ENCODE assay signal across 8 cellular contexts in genomic region chr1:31788138-31788824, GRCh38. TPM values are rescaled to one million over a fixed set of nuclear protein-coding genes. Genes with fewer than 3 reads are reported as not detected.
DNase-seq lines count a peak whose midpoint lies in the region; ATAC-seq and TF ChIP-seq lines count a peak whose summit lies in the region.

No MANE protein-coding gene starts in this region.

- H3K4me1 ChIP-seq in Caco-2 = 0 out of 2 replicates have a peak, but pooled peaks cover 7% of the 10 kb centered on the region

- H3K36me3 Mint-ChIP-seq in Caco-2 (ENCODE audit: insufficient read depth, unreplicated experiment) (no peaks in the 10 kb centered on the region), nephron progenitor cell (ENCODE audit: low read depth) (no peaks in the 10 kb centered on the region)

- H3K27ac Mint-ChIP-seq in Caco-2 (ENCODE audit: unreplicated experiment) (peak overlapping the region; percentile 90), nephron progenitor cell (peak overlapping the region; percentile 59)

- H3K36me3 ChIP-seq in Caco-2 (ENCODE audit: control insufficient read depth, insufficient read depth, low read length) = no peaks in the 10 kb centered on the region

- intact Hi-C loops in Caco-2 (cut with micrococcal nuclease; ENCODE audit: unreplicated experiment) = loop anchor here (1.0 to 5.0 kb wide), 2 partner anchors 73 to 226 kb away; no protein-coding TSS in a partner anchor

- H3K9me3 Mint-ChIP-seq in Caco-2 (ENCODE audit: unreplicated experiment) (no peaks in the 10 kb centered on the region), nephron progenitor cell (no peaks in the 10 kb centered on the region)

- H3K4me3 Mint-ChIP-seq in Caco-2 (ENCODE audit: unreplicated experiment) (peak overlapping the region; percentile 74), nephron progenitor cell (peak overlapping the region; percentile 88)

- POLR2A ChIA-PET in Caco-2 (lab: Charles Lee) = interaction anchor here (0.6 to 1.5 kb wide), 4 partner anchors 156 to 609 kb away, joined by 3 to 5 read pairs (median 4); no protein-coding TSS in a partner anchor

- H3K27me3 Mint-ChIP-seq in Caco-2 (ENCODE audit: insufficient read depth, unreplicated experiment) = no peaks in the 10 kb centered on the region
- H3K27me3 Mint-ChIP-seq in nephron progenitor cell (ENCODE audit: low read depth, poor library complexity) = peaks cover 21% of the 10 kb centered on the region

- no peaks in the 10 kb centered on the region for H3K27me3 ChIP-seq in Caco-2 (replicated peaks; ENCODE audit: control insufficient read depth, insufficient read depth, low read length)

- no peak for TF ChIP-seq CTCF in Caco-2 (IDR thresholded peaks at IDR 0.05; ENCODE audit: insufficient read depth in 1 of 2, low read depth in 1 of 2, low read length in 1 of 2, severe bottlenecking in 1 of 2, unreplicated experiment in 1 of 2)
- TF ChIP-seq CTCF in nephron progenitor cell (IDR thresholded peaks at IDR 0.05) = no peak

- peak overlapping the region; percentile 54 for H3K4me3 ChIP-seq in Caco-2 (ENCODE audit: low read depth, low read length)

- DNase-seq in Caco-2 (peak; percentile 91 to 94), HuH-7 (ENCODE audit: low spot score) (peak; percentile 90), fibroblast of the conjunctiva (ENCODE audit: low read depth) (peak; percentile 89), nephron progenitor cell (peak; percentile 97)
- peak; percentile 83 for DNase-seq in activated effector memory CD4-positive, alpha-beta T cell treated with Interleukin-2 at 50 U/mL for 16 hours
- peak; percentile 95 for DNase-seq in stimulated activated naive CD8-positive, alpha-beta T cell treated with anti-CD3 and anti-CD28 coated beads, Interleukin-15, Interleukin-2, amounts not matched to agents 100 U/mL and 50 U/mL, for 24 hours

- ATAC-seq in GM21390 (IDR thresholded peaks at IDR 0.05; ENCODE audit: unreplicated experiment) = peak; percentile 62
- peak; percentile 74 for ATAC-seq in stimulated activated naive CD8-positive, alpha-beta T cell treated with anti-CD3 and anti-CD28 coated beads, Interleukin-15, Interleukin-2, amounts not matched to agents 100 U/mL and 50 U/mL, for 24 hours

- TF ChIP-seq POLR2A in Raji (IDR thresholded peaks at IDR 0.05; ENCODE audit: insufficient read depth, low read depth, low read length) = peak; percentile 71

- no peaks in the 10 kb centered on the region for H3K9me3 ChIP-seq in Caco-2

- CTCF ChIA-PET in Caco-2 (lab: Charles Lee) = interaction anchor here (0.6 to 2.0 kb wide), 19 partner anchors 10 to 603 kb away, joined by 3 to 36 read pairs (median 7); partner anchors contain the start of genes KHDRBS1 and PEF1

- no peaks in the 10 kb centered on the region for H3K4me1 Mint-ChIP-seq in Caco-2 (ENCODE audit: low read depth, unreplicated experiment)
- H3K4me1 Mint-ChIP-seq in nephron progenitor cell = peaks cover 47% of the 10 kb centered on the region

- no TSS peak for BruUV-seq in Caco-2 (replicated peaks; lab: Mats Ljungman, UMichigan)

RNA-seq across cellular contexts. Expression of gene ADGRB2, which starts 24.1 kb away (rescaled TPM):
- total RNA-seq in Caco-2 (2022) = 1.4 and 2.2 TPM in 2 replicates

RNA-seq across cellular contexts. Expression of gene SPOCD1, which starts 27.5 kb away (rescaled TPM):
- total RNA-seq in Caco-2 (2022) = 0.26 and 0.66 TPM in 2 replicates

Comparison
In these comparisons a context has a peak if more than half of its experiments do, and no peak if none do; other contexts are left out.
1. Peak in every context shown above with its lines: DNase-seq, ATAC-seq and H3K4me3 ChIP-seq.